22 cellular contexts compared by ENCODE assay signal in genomic region chr4:3803475-3803847, GRCh38. TPM values are rescaled to one million over a fixed set of nuclear protein-coding genes. Genes with fewer than 3 reads are reported as not detected.
A peak's percentile ranks its signal among the peaks of the same experiment; 100 is the strongest.
DNase-seq lines count a peak whose midpoint lies in the region; ATAC-seq, FAIRE-seq and TF ChIP-seq lines count a peak whose summit lies in the region.
"Had no signal": no experiment of that assay in that cellular context is flagged by ENCODE, and none has a peak within 500 bp of the region (broad histone marks: within the 10 kb centered on the region; RNA-seq: fewer than 3 reads in every experiment).

No MANE protein-coding gene starts in this region.

- no peaks in the 10 kb centered on the region for H3K9me3 Mint-ChIP-seq in GM23338
- H3K9me3 Mint-ChIP-seq in activated CD4-positive, alpha-beta T cell treated with anti-CD3 and anti-CD28 coated beads for 36 hours (ENCODE audit: low read depth) = no peaks in the 10 kb centered on the region
- H3K9me3 Mint-ChIP-seq: H9 had no signal

- H3K27ac Mint-ChIP-seq in GM23338 = no peak overlapping the region
- no peak overlapping the region for H3K27ac Mint-ChIP-seq in activated CD4-positive, alpha-beta T cell treated with anti-CD3 and anti-CD28 coated beads for 36 hours
- H3K27ac Mint-ChIP-seq: CD4-positive, alpha-beta memory T cell; H9 had no signal

- H3K79me2 ChIP-seq in GM23338 (replicated peaks; ENCODE audit: insufficient read depth) (no peaks in the 10 kb centered on the region), HepG2 (ENCODE audit: insufficient read depth, low read length) (no peaks in the 10 kb centered on the region)

- in situ Hi-C loops in HepG2 (cut with HindIII; ENCODE audit: extremely low pct_ligation_motif_present, low pct_unique_long_range_greater_than_20kb) = no loop called here

- no TSS peak for BruUV-seq in HepG2 (replicated peaks; lab: Mats Ljungman, UMichigan)

- CTCF ChIA-PET in HepG2 (lab: Yijun Ruan, JAX; ENCODE audit: low intra/inter-chr PET ratio, low total read pairs) = no interaction called here
- CTCF ChIA-PET in activated CD4-positive, alpha-beta T cell treated with anti-CD3 and anti-CD28 coated beads for 36 hours (lab: Charles Lee) = no interaction called here

- no peak overlapping the region for H3K4me3 Mint-ChIP-seq in GM23338
- no peak overlapping the region for H3K4me3 Mint-ChIP-seq in activated CD4-positive, alpha-beta T cell treated with anti-CD3 and anti-CD28 coated beads for 36 hours
- H3K4me3 Mint-ChIP-seq: CD4-positive, alpha-beta memory T cell; H9 had no signal

- FAIRE-seq in HepG2 (lab: Jason Lieb, UNC) = no peak
- FAIRE-seq: A204.1, G401.6, GM12892 had no signal

- DNase-seq in Right ventricle myocardium inferior (ENCODE audit: missing footprints) = peak; percentile 9
- DNase-seq in Right ventricle myocardium superior = no peak
- DNase-seq in GM23338 (ENCODE audit: low spot score) = no peak
- peak; percentile 78 for DNase-seq in HepG2 (ENCODE audit: low spot score)
- DNase-seq in posterior vena cava (ENCODE audit: low spot score) = peak; percentile 58
- DNase-seq in activated CD4-positive, alpha-beta T cell treated with anti-CD3 and anti-CD28 coated beads for 36 hours = no peak
- DNase-seq in activated CD4-positive, alpha-beta T cell treated with anti-CD3 and anti-CD28 coated beads for 4 hours = no peak
- DNase-seq in stimulated activated CD4-positive, alpha-beta T cell treated with anti-CD3 and anti-CD28 coated beads, Interleukin-4, amount 100 ng/mL, for 1 hour = no peak
- DNase-seq: ACHN; AML-193; BE2C; C1 segment of cervical spinal cord; Caco-2; CD4-positive, alpha-beta memory T cell; DMS153; DND-41; H9 had no signal

- ATAC-seq in Right ventricle myocardium inferior = no peak
- no peak for ATAC-seq in Right ventricle myocardium superior (ENCODE audit: poor library complexity)
- ATAC-seq in GM23338 = peak; percentile 16; the same call in 2 of the 3 replicates
- peak; percentile 87 for ATAC-seq in HepG2
- ATAC-seq in activated CD4-positive, alpha-beta T cell treated with anti-CD3 and anti-CD28 coated beads for 36 hours = no peak
- ATAC-seq: HCT116 had no signal

- H3K4me2 ChIP-seq in GM23338 (no peak overlapping the region), HepG2 (ENCODE audit: low read depth, low read length) (peak overlapping the region; percentile 65)

- no peak for TF ChIP-seq CTCF in GM23338 (conservative IDR thresholded peaks at IDR 0.05; ENCODE audit: low read depth in 2 of 2)
- no peak; the same call in 1 of the 2 replicates for TF ChIP-seq CTCF in HepG2 (CRISPR knock-in tag; IDR thresholded peaks at IDR 0.05)

- H3K27ac ChIP-seq in GM23338 (ENCODE audit: low read depth) = no peak overlapping the region
- peak overlapping the region; percentile 73 for H3K27ac ChIP-seq in HepG2 (ENCODE audit: extremely low read length, insufficient read depth, low read length)
- H3K27ac ChIP-seq: 22Rv1 had no signal

- H3K27me3 ChIP-seq in GM23338 (ENCODE audit: insufficient read depth) (no peaks in the 10 kb centered on the region), HepG2 (ENCODE audit: control insufficient read depth in 1 of 2, insufficient read depth in 2 of 2, low read length in 2 of 2) (peaks cover 0 to 32% of the 10 kb centered on the region in 2 experiments; a peak in 3 of 5 replicates)
- H3K27me3 ChIP-seq: BE2C had no signal

- TF ChIP-seq EP300 in HepG2 (IDR thresholded peaks at IDR 0.05; ENCODE audit: low read depth in 2 of 2, low read length in 2 of 2) (no peak), HepG2 (CRISPR knock-in tag; IDR thresholded peaks at IDR 0.05; ENCODE audit: borderline replicate concordance) (no peak)

- no peaks in the 10 kb centered on the region for H3K36me3 ChIP-seq in GM23338 (ENCODE audit: insufficient read depth)
- H3K36me3 ChIP-seq in HepG2 (replicated peaks in 1 of 2; ENCODE audit: control insufficient read depth in 1 of 2, insufficient read depth in 2 of 2, low read length in 2 of 2) = no peaks in the 10 kb centered on the region
- H3K36me3 ChIP-seq: BE2C had no signal

- POLR2A ChIA-PET in HepG2 (lab: Yijun Ruan, JAX) = interaction anchor here (0.7 to 6.1 kb wide), 14 partner anchors 10 to 152 kb away, joined by 3 to 70 read pairs (median 6); no protein-coding TSS in a partner anchor
- POLR2A ChIA-PET in activated CD4-positive, alpha-beta T cell treated with anti-CD3 and anti-CD28 coated beads for 36 hours (lab: Charles Lee) = no interaction called here

- peaks cover 16% of the 10 kb centered on the region for H3K27me3 Mint-ChIP-seq in GM23338 (ENCODE audit: insufficient read depth, low read depth, poor library complexity)
- H3K27me3 Mint-ChIP-seq in activated CD4-positive, alpha-beta T cell treated with anti-CD3 and anti-CD28 coated beads for 36 hours = peaks cover 4% of the 10 kb centered on the region

- no peaks in the 10 kb centered on the region; the same call in 2 of the 3 replicates for H3K36me3 Mint-ChIP-seq in GM23338 (ENCODE audit: low read depth)
- H3K36me3 Mint-ChIP-seq in activated CD4-positive, alpha-beta T cell treated with anti-CD3 and anti-CD28 coated beads for 36 hours (ENCODE audit: low read depth) = no peaks in the 10 kb centered on the region
- H3K36me3 Mint-ChIP-seq: CD4-positive, alpha-beta memory T cell had no signal

- no peaks in the 10 kb centered on the region for H3F3A ChIP-seq in GM23338 (replicated peaks; ENCODE audit: low read depth)

- peaks cover 43% of the 10 kb centered on the region for H3K4me1 Mint-ChIP-seq in GM23338
- H3K4me1 Mint-ChIP-seq in activated CD4-positive, alpha-beta T cell treated with anti-CD3 and anti-CD28 coated beads for 36 hours = no peaks in the 10 kb centered on the region
- H3K4me1 Mint-ChIP-seq: CD4-positive, alpha-beta memory T cell had no signal

- no peaks in the 10 kb centered on the region for H4K20me1 ChIP-seq in GM23338 (replicated peaks; ENCODE audit: insufficient read depth)
- H4K20me1 ChIP-seq in HepG2 (ENCODE audit: insufficient read depth, low read length) = no peaks in the 10 kb centered on the region

- no peak for TF ChIP-seq RAD21 in HepG2 (CRISPR knock-in tag; IDR thresholded peaks at IDR 0.05)

- 2% methylated on average over 9 of the region's 18 CpGs for WGBS in HepG2 (ENCODE audit: low lambda C conversion rate)

- intact Hi-C loops in Right ventricle myocardium inferior (cut with DNase I) (no loop called here), Right ventricle myocardium superior (cut with DNase I) (no loop called here), HepG2 (cut with micrococcal nuclease; ENCODE audit: unreplicated experiment) (no loop called here), posterior vena cava (cut with DNase I) (no loop called here)
- intact Hi-C loops in activated CD4-positive, alpha-beta T cell treated with anti-CD3 and anti-CD28 coated beads for 36 hours (cut with DNase I, micrococcal nuclease) = no loop called here

- H3K9me3 ChIP-seq in HepG2 (ENCODE audit: low read length) = no peaks in the 10 kb centered on the region
- H3K9me3 ChIP-seq: BE2C, Caco-2 had no signal

- H3K9ac ChIP-seq in HepG2 (ENCODE audit: insufficient read depth, low read depth, low read length) = peak overlapping the region; percentile 54; the same call in 1 of the 2 replicates

- H3K4me3 ChIP-seq in GM23338 (no peak overlapping the region), HepG2 (replicated peaks in 1 of 3; ENCODE audit: insufficient read depth in 1 of 3, low read depth in 2 of 3, low read length in 3 of 3) (peak overlapping the region in 1 of 3 experiments; percentile 54; a peak in 2 of 6 replicates)

- peaks cover 25% of the 10 kb centered on the region for H3K4me1 ChIP-seq in GM23338 (ENCODE audit: insufficient read depth)
- H3K4me1 ChIP-seq in HepG2 (ENCODE audit: insufficient read depth, low read length) = peaks cover 54% of the 10 kb centered on the region
- H3K4me1 ChIP-seq: Caco-2 had no signal

- 0 out of 4 replicates have a peak, but pooled peaks of 1 of the 2 experiments have one; percentile 26 for TF ChIP-seq POLR2A in HepG2 (IDR thresholded peaks at IDR 0.05; ENCODE audit: insufficient read depth in 1 of 2, low read depth in 2 of 2, low read length in 2 of 2)

- H3K9me2 ChIP-seq in GM23338 (ENCODE audit: insufficient read depth) = no peaks in the 10 kb centered on the region

- H2AFZ ChIP-seq in GM23338 (no peak overlapping the region), HepG2 (ENCODE audit: low read length) (no peak overlapping the region)

TF ChIP-seq in GM23338, 12 proteins besides CTCF, POLR2A, EP300 and RAD21 (continues in another document):
- no peak for TF ChIP-seq ZNF114 (CRISPR knock-in tag; IDR thresholded peaks at IDR 0.05)

TF ChIP-seq in HepG2, 621 proteins besides CTCF, POLR2A, EP300 and RAD21 (continues in another document):
- TF ChIP-seq SP5 (CRISPR knock-in tag; IDR thresholded peaks at IDR 0.05; ENCODE audit: borderline replicate concordance, low read depth) (peak; percentile 73), BRCA1 (CRISPR knock-in tag; IDR thresholded peaks at IDR 0.05) (no peak)

RNA-seq across cellular contexts. Expression of gene ADRA2C, which starts 37.3 kb away (rescaled TPM):
- total RNA-seq in Right ventricle myocardium inferior (6.9 TPM), Right ventricle myocardium superior (6.2 TPM), HepG2 (2016; rRNA removed; fragmentation: Illumina TruSeq; extraction: Trizol) (43.8 and 69.7 TPM in 2 replicates), posterior vena cava (10 to 100 TPM; 56.4 to 61.5 TPM)
- 16.3 and 16.6 TPM in 2 replicates for total RNA-seq in GM23338 (2014; rRNA removed; shearing (Covaris generic))
- polyA plus RNA-seq in GM23338 (2016; fragmentation: Nextera tagmentation; extraction: Ambion mirVana) (3.0 and 4.1 TPM in 2 replicates), HepG2 (2011; rRNA removed) (15.4 and 23.1 TPM in 2 replicates)
- total RNA-seq in HepG2 (2016; cell fraction: cytosol; rRNA removed; fragmentation: Illumina TruSeq; extraction: Trizol; ENCODE audit: low read depth) = 39.5 and 40.6 TPM in 2 replicates
- 45.3 and 69.6 TPM in 2 replicates for total RNA-seq in HepG2 (2016; cell fraction: insoluble cytoplasmic fraction; rRNA removed; fragmentation: Illumina TruSeq; extraction: Trizol)
- 83.4 and 93.4 TPM in 2 replicates for total RNA-seq in HepG2 (2016; cell fraction: membrane; rRNA removed; fragmentation: Illumina TruSeq; extraction: Trizol)
- total RNA-seq in HepG2 (2016; cell fraction: nucleus; rRNA removed; fragmentation: Illumina TruSeq; extraction: Trizol) = 32.1 and 42.6 TPM in 2 replicates
- 20.0 and 39.6 TPM in 2 replicates for polyA plus RNA-seq in HepG2 (2011; cell fraction: cytosol; rRNA removed)
- polyA plus RNA-seq in HepG2 (2011; cell fraction: nucleus; rRNA removed) = 34.6 and 44.2 TPM in 2 replicates
- 13.5 and 14.6 TPM in 2 replicates for polyA plus RNA-seq in HepG2 (2012)
- 40.9 and 41.6 TPM in 2 replicates for polyA plus RNA-seq in HepG2 (2016; cell fraction: cytosol; fragmentation: Illumina TruSeq; extraction: Trizol; ENCODE audit: low read depth)
- polyA plus RNA-seq in HepG2 (2016; cell fraction: insoluble cytoplasmic fraction; fragmentation: Illumina TruSeq; extraction: Trizol; ENCODE audit: low read depth) = 48.4 and 52.4 TPM in 2 replicates
- 74.1 and 77.9 TPM in 2 replicates for polyA plus RNA-seq in HepG2 (2016; cell fraction: membrane; fragmentation: Illumina TruSeq; extraction: Trizol; ENCODE audit: low read depth)
- polyA plus RNA-seq in HepG2 (2016; cell fraction: nucleus; fragmentation: Illumina TruSeq; extraction: Trizol; ENCODE audit: insufficient read depth, low read depth) = 63.0 and 70.2 TPM in 2 replicates
- 0.07 and 154 TPM in 2 replicates for polyA minus RNA-seq in HepG2 (2011; rRNA and poly(A)+ RNA removed; ENCODE audit: low replicate concordance)
- 31.1 and 39.3 TPM in 2 replicates for polyA minus RNA-seq in HepG2 (2011; cell fraction: cytosol; rRNA and poly(A)+ RNA removed)
- 9.3 and 10.7 TPM in 2 replicates for polyA minus RNA-seq in HepG2 (2011; cell fraction: nucleus; rRNA and poly(A)+ RNA removed)
- total RNA-seq in activated CD4-positive, alpha-beta T cell treated with anti-CD3 and anti-CD28 coated beads for 36 hours = not detected
- total RNA-seq: CD4-positive, alpha-beta memory T cell had no signal
- polyA plus RNA-seq: CD4-positive, alpha-beta memory T cell had no signal

Comparison
In these comparisons a context has a peak if more than half of its experiments do, and no peak if none do; other contexts are left out.
1. DNase-seq: peak in Right ventricle myocardium inferior (single experiment), HepG2 (single experiment) and posterior vena cava (single experiment); none in Right ventricle myocardium superior (single experiment), GM23338 (single experiment), activated CD4-positive, alpha-beta T cell treated with anti-CD3 and anti-CD28 coated beads for 36 hours (single experiment), activated CD4-positive, alpha-beta T cell treated with anti-CD3 and anti-CD28 coated beads for 4 hours (0 of 2) and stimulated activated CD4-positive, alpha-beta T cell treated with anti-CD3 and anti-CD28 coated beads, Interleukin-4, amount 100 ng/mL, for 1 hour (single experiment).
2. ATAC-seq: peak in GM23338 (single experiment) and HepG2 (single experiment); none in Right ventricle myocardium inferior (single experiment), Right ventricle myocardium superior (single experiment) and activated CD4-positive, alpha-beta T cell treated with anti-CD3 and anti-CD28 coated beads for 36 hours (single experiment).